10 cellular contexts compared by ENCODE assay signal in genomic region chr19:15048128-15048527, GRCh38. TPM values are rescaled to one million over a fixed set of nuclear protein-coding genes. Genes with fewer than 3 reads are reported as not detected.
"Had no signal": no experiment of that assay in that cellular context is flagged by ENCODE, and none has a peak within 500 bp of the region (broad histone marks: within the 10 kb centered on the region; RNA-seq: fewer than 3 reads in every experiment).

No MANE protein-coding gene starts in this region.

- H3K36me3 Mint-ChIP-seq: IgD-negative memory B cell had no signal

- H2AFZ ChIP-seq: GM23248 had no signal

- H3K4me3 ChIP-seq: GM23248 had no signal

- DNase-seq: GM23248, H9, HCEC 1CT, HFFc6 had no signal

- H3K4me1 Mint-ChIP-seq: H9, IgD-negative memory B cell had no signal

- FAIRE-seq: H1, H54, HepG2 had no signal

- ATAC-seq: HepG2 had no signal

- H3K4me3 Mint-ChIP-seq: H9, HFFc6, IgD-negative memory B cell had no signal

- H3K9ac ChIP-seq: GM23248 had no signal

- H3K27ac Mint-ChIP-seq: H9, HFFc6, IgD-negative memory B cell had no signal

- H3K27ac ChIP-seq: GM23248, HL-60 had no signal

RNA-seq across cellular contexts. Expression of gene CASP14, which starts 1.2 kb away (rescaled TPM):
- total RNA-seq: GM23248, H1, H9, HepG2, HFFc6 had no signal
- polyA plus RNA-seq: GM23248, H1, HepG2, IgD-negative memory B cell had no signal

RNA-seq across cellular contexts. Expression of gene OR1I1, which starts 33.9 kb away (rescaled TPM):
- total RNA-seq: GM23248, H1, H9, HepG2, HFFc6, HT1080 had no signal
- polyA plus RNA-seq: GM23248, H1, HepG2, IgD-negative memory B cell had no signal

RNA-seq across cellular contexts. Expression of gene SYDE1, which starts 59.1 kb away (rescaled TPM):
- polyA plus RNA-seq: IgD-negative memory B cell had no signal
